Comparison of ENCODE assay signal across 1 cellular context in genomic region chr11:38043060-38043459, GRCh38.
TF ChIP-seq lines count a peak whose summit lies in the region.

No MANE protein-coding gene starts in this region.

TF ChIP-seq in HEK293, 187 proteins besides CTCF, POLR2A, EP300 and RAD21 (continued from another document):
- no peak for TF ChIP-seq TSHZ1 (tag by site-specific recombination; IDR thresholded peaks at IDR 0.05; ENCODE audit: borderline replicate concordance)
